Comparison of ENCODE assay signal across 8 cellular contexts in genomic region chr1:159132271-159132881, GRCh38. TPM values are rescaled to one million over a fixed set of nuclear protein-coding genes. Genes with fewer than 3 reads are reported as not detected.
DNase-seq lines count a peak whose midpoint lies in the region; ATAC-seq, FAIRE-seq and TF ChIP-seq lines count a peak whose summit lies in the region.

No MANE protein-coding gene starts in this region.

- no peaks in the 10 kb centered on the region for H3K27me3 ChIP-seq in lung (ENCODE audit: control insufficient read depth, insufficient read depth)

- ATAC-seq in lung (ENCODE audit: insufficient read depth, low FRiP score): peak; percentile 69

- 51 to 60% methylated on average over 12 of the region's 12 CpGs for WGBS in lung, 2 donors

- H3K9me3 ChIP-seq in lung (ENCODE audit: control insufficient read depth in 2 of 2, insufficient read depth in 1 of 2, low read length in 1 of 2): no peaks in the 10 kb centered on the region

- no peaks in the 10 kb centered on the region for H3K36me3 ChIP-seq in lung (ENCODE audit: control insufficient read depth in 2 of 2, insufficient read depth in 2 of 2, low read length in 2 of 2)

- H3K27ac ChIP-seq in lung (ENCODE audit: low read depth in 1 of 2, low read length in 1 of 2): no peak overlapping the region

- no peaks in the 10 kb centered on the region for H3K4me1 ChIP-seq in lung (ENCODE audit: control insufficient read depth in 2 of 2, insufficient read depth in 2 of 2, low read length in 2 of 2)

- H3K4me3 ChIP-seq in AG10803 (ENCODE audit: low read length) (no peak overlapping the region), lung (no peak overlapping the region)

- peak; percentile 68 for FAIRE-seq in GM19239 (lab: Jason Lieb, UNC)

- peak; percentile 93 for TF ChIP-seq CTCF in AG10803 (conservative IDR thresholded peaks at IDR 0.05; ENCODE audit: low read length)
- TF ChIP-seq CTCF in lung (IDR thresholded peaks at IDR 0.05; ENCODE audit: control extremely low read depth, extremely low read depth): peak; percentile 66

- peak; percentile 58 for DNase-seq in AG10803 (ENCODE audit: low read depth)
- peak; percentile 32 for DNase-seq in GM19239 (ENCODE audit: insufficient read length, low spot score)
- DNase-seq in NCI-H446 treated with DMSO at 0.1 percent for 48 hours (lab: John Stamatoyannopoulos, UW): peak; percentile 20
- DNase-seq in activated CD4-positive, alpha-beta T cell treated with anti-CD3 and anti-CD28 coated beads, Interleukin-2, amount 50 U/mL, for 4 hours: peak; percentile 60
- peak; percentile 59 for DNase-seq in ecto neural progenitor cell (ENCODE audit: low spot score)
- peak; percentile 45 for DNase-seq in lung (ENCODE audit: low spot score)
- peak; percentile 49 for DNase-seq in stimulated activated CD8-positive, alpha-beta memory T cell treated with anti-CD3 and anti-CD28 coated beads, Interleukin-15, amount 100 ng/mL, for 1 hour (ENCODE audit: low read depth)
- DNase-seq in cortex of kidney (lab: John Stamatoyannopoulos, UW): no peak

RNA-seq across cellular contexts. Expression of gene CADM3, which starts 39.0 kb away (rescaled TPM):
- total RNA-seq in lung: 1 to 10 TPM; 2.2 to 3.7 TPM
- 1 to 10 TPM in 1 of 2 donors, under 1 TPM in 1; 0.89 to 2.9 TPM for polyA plus RNA-seq in lung

RNA-seq across cellular contexts. Expression of gene AIM2, which starts 55.8 kb away (rescaled TPM):
- 1 to 10 TPM in 1 of 2 donors, under 1 TPM in 1; 0.97 to 1.8 TPM for total RNA-seq in lung
- polyA plus RNA-seq in lung: 1 to 10 TPM in 1 of 2 donors, under 1 TPM in 1; 0.47 to 2.9 TPM
